Comparison of ENCODE assay signal across 13 cellular contexts in genomic region chr11:67248653-67249052, GRCh38. TPM values are rescaled to one million over a fixed set of nuclear protein-coding genes. Genes with fewer than 3 reads are reported as not detected.
DNase-seq lines count a peak whose midpoint lies in the region; ATAC-seq and TF ChIP-seq lines count a peak whose summit lies in the region.
"Had no signal": no experiment of that assay in that cellular context is flagged by ENCODE, and none has a peak within 500 bp of the region (broad histone marks: within the 10 kb centered on the region; RNA-seq: fewer than 3 reads in every experiment).

No MANE protein-coding gene starts in this region.

- peak; percentile 71 for DNase-seq in Caki2 (ENCODE audit: low read depth)
- peak; percentile 99 for DNase-seq in PC-3
- peak; percentile 26 to 34 for DNase-seq in fibroblast of lung (ENCODE audit: low read depth in 2 of 2)
- DNase-seq in osteoblast (ENCODE audit: insufficient read length, low spot score, missing footprints) = no peak
- DNase-seq in NCI-H2227 (lab: John Stamatoyannopoulos, UW; ENCODE audit: unreplicated experiment) = no peak
- DNase-seq in ascending aorta (ENCODE audit: low spot score in 2 of 2) = no peak
- no peak for DNase-seq in brain microvascular endothelial cell
- DNase-seq: activated effector memory CD4-positive, alpha-beta T cell treated with Interleukin-2 at 50 U/mL for 16 hours; DMS79 treated with DMSO at 0.1 percent for 48 hours; NCI-H526; stimulated activated CD4-positive, alpha-beta T cell treated with anti-CD3 and anti-CD28 coated beads, Interleukin-4, amount 100 ng/mL, for 1 hour; T1000 had no signal

- no peaks in the 10 kb centered on the region for H3K9me2 ChIP-seq in PC-3 (replicated peaks; ENCODE audit: low read length)

- no peaks in the 10 kb centered on the region for H3K9me3 ChIP-seq in PC-3 (ENCODE audit: low read length)
- no peaks in the 10 kb centered on the region for H3K9me3 ChIP-seq in fibroblast of lung (ENCODE audit: control insufficient read depth, insufficient read depth, low read depth, low read length)
- H3K9me3 ChIP-seq in osteoblast (ENCODE audit: low read depth, low read length) = no peaks in the 10 kb centered on the region
- H3K9me3 ChIP-seq in ascending aorta = no peaks in the 10 kb centered on the region

- POLR2A ChIA-PET in PC-3 (lab: Charles Lee; ENCODE audit: unreplicated experiment) = interaction anchor here (0.6 kb wide), 1 partner anchor 130 kb away, joined by 8 read pairs; the partner anchor contains the start of gene KDM2A

- H4K20me1 ChIP-seq in PC-3 (ENCODE audit: low read length) = peaks cover 41% of the 10 kb centered on the region
- no peaks in the 10 kb centered on the region for H4K20me1 ChIP-seq in fibroblast of lung (ENCODE audit: control insufficient read depth, extremely low read depth, insufficient read depth, low read length)
- H4K20me1 ChIP-seq in osteoblast (ENCODE audit: insufficient read depth, low read length) = peaks cover 65% of the 10 kb centered on the region

- no TSS peak for BruUV-seq in PC-3 (replicated peaks; lab: Mats Ljungman, UMichigan)

- peaks cover 8% of the 10 kb centered on the region for H3F3A ChIP-seq in PC-3 (ENCODE audit: low read length, unreplicated experiment)

- in situ Hi-C loops in Caki2 (cut with HindIII; ENCODE audit: low pct_unique_long_range_greater_than_20kb, low sequenced_read_pairs) (no loop called here), brain microvascular endothelial cell (cut with HindIII; ENCODE audit: low pct_ligation_motif_present, low sequenced_read_pairs) (no loop called here)

- CTCF ChIA-PET in PC-3 (lab: Charles Lee) = no interaction called here

- H3K9ac ChIP-seq in PC-3 (ENCODE audit: low read length) (no peak overlapping the region), fibroblast of lung (ENCODE audit: insufficient read depth, low read length) (no peak overlapping the region)

- H3K27ac ChIP-seq in PC-3 (ENCODE audit: low read length) (peak overlapping the region; percentile 78), fibroblast of lung (ENCODE audit: insufficient read depth, low read length) (no peak overlapping the region), osteoblast (ENCODE audit: low read depth, low read length) (peak overlapping the region; percentile 57), ascending aorta (no peak overlapping the region), brain microvascular endothelial cell (no peak overlapping the region)

- intact Hi-C loops in PC-3 (cut with micrococcal nuclease) (loop anchor here (10.0 kb wide), 1 partner anchor 194 kb away; the partner anchor contains the start of gene RHOD), ascending aorta (cut with DNase I) (no loop called here)

- H3K4me1 ChIP-seq in PC-3 (ENCODE audit: insufficient read depth, low read length) (peaks cover 36% of the 10 kb centered on the region), fibroblast of lung (ENCODE audit: control insufficient read depth, extremely low read depth, insufficient read depth, low read length) (peaks cover 6% of the 10 kb centered on the region), osteoblast (ENCODE audit: insufficient read depth, low read length) (peaks cover 18% of the 10 kb centered on the region), ascending aorta (no peaks in the 10 kb centered on the region)

- no peak overlapping the region for H2AFZ ChIP-seq in PC-3 (ENCODE audit: low read length)
- H2AFZ ChIP-seq in fibroblast of lung (ENCODE audit: low read length) = no peak overlapping the region
- H2AFZ ChIP-seq in osteoblast (ENCODE audit: low read length) = no peak overlapping the region

- H3K27me3 ChIP-seq in PC-3 (ENCODE audit: low read length) (no peaks in the 10 kb centered on the region), fibroblast of lung (ENCODE audit: control insufficient read depth, insufficient read depth, low read length) (no peaks in the 10 kb centered on the region), osteoblast (ENCODE audit: insufficient read depth, low read length) (no peaks in the 10 kb centered on the region), ascending aorta (no peaks in the 10 kb centered on the region), brain microvascular endothelial cell (replicated peaks) (no peaks in the 10 kb centered on the region)

- H3K36me3 ChIP-seq in PC-3 (ENCODE audit: low read depth, low read length) (peaks cover 91% of the 10 kb centered on the region), fibroblast of lung (ENCODE audit: control insufficient read depth, insufficient read depth, low read length) (peaks cover 33% of the 10 kb centered on the region), osteoblast (ENCODE audit: insufficient read depth, low read length) (peaks cover 94% of the 10 kb centered on the region), ascending aorta (peaks cover 82 to 97% of the 10 kb centered on the region in 2 donors), brain microvascular endothelial cell (replicated peaks) (peaks cover 95% of the 10 kb centered on the region)

- TF ChIP-seq CTCF in PC-3 (conservative IDR thresholded peaks at IDR 0.05; ENCODE audit: low read depth, low read length) (no peak), fibroblast of lung (conservative IDR thresholded peaks at IDR 0.05 in 1 of 2, IDR thresholded peaks at IDR 0.05 in 1 of 2; ENCODE audit: low read depth in 1 of 2, low read length in 2 of 2) (no peak), osteoblast (IDR thresholded peaks at IDR 0.05; ENCODE audit: extremely low read depth, low read depth, low read length) (no peak), ascending aorta (IDR thresholded peaks at IDR 0.05) (no peak), brain microvascular endothelial cell (IDR thresholded peaks at IDR 0.05; ENCODE audit: low read depth, low read length, missing control alignments) (no peak)

- peaks cover 58% of the 10 kb centered on the region for H3K79me2 ChIP-seq in PC-3 (ENCODE audit: low read length)
- H3K79me2 ChIP-seq in fibroblast of lung (ENCODE audit: control insufficient read depth, insufficient read depth, low read length) = peaks cover 5% of the 10 kb centered on the region
- H3K79me2 ChIP-seq in osteoblast (ENCODE audit: insufficient read depth, low read length) = peaks cover 45% of the 10 kb centered on the region

- H3K4me2 ChIP-seq in PC-3 (ENCODE audit: low read length) (peak overlapping the region; percentile 72), fibroblast of lung (ENCODE audit: extremely low read depth, insufficient read depth, low read length) (no peak overlapping the region), osteoblast (ENCODE audit: insufficient read depth, low read length) (no peak overlapping the region)

- peak; percentile 95 for ATAC-seq in PC-3
- ATAC-seq in GM18511 (IDR thresholded peaks at IDR 0.05; ENCODE audit: unreplicated experiment) = no peak

- H3K4me3 ChIP-seq in PC-3 (ENCODE audit: low read length) = peak overlapping the region; percentile 46
- H3K4me3 ChIP-seq in fibroblast of lung (replicated peaks in 1 of 4; ENCODE audit: control extremely low read depth in 1 of 4, insufficient read depth in 1 of 4, low read depth in 3 of 4, low read length in 4 of 4) = no peak overlapping the region
- no peak overlapping the region for H3K4me3 ChIP-seq in osteoblast (ENCODE audit: insufficient read depth, low read length)
- no peak overlapping the region for H3K4me3 ChIP-seq in ascending aorta
- H3K4me3 ChIP-seq in brain microvascular endothelial cell (ENCODE audit: low read depth, low read length) = no peak overlapping the region

RNA-seq across cellular contexts. Expression of gene GRK2, which starts 17.6 kb away (rescaled TPM):
- 31.7 and 37.1 TPM in 2 replicates for total RNA-seq in Caki2 (2014; rRNA removed; shearing (Covaris generic); ENCODE audit: low replicate concordance)
- total RNA-seq in PC-3 (2014; rRNA removed) = 103 TPM in 2 replicates
- total RNA-seq in fibroblast of lung = 21.6 and 28.9 TPM in 2 replicates
- 20.1 and 26.3 TPM in 2 replicates for polyA plus RNA-seq in fibroblast of lung
- 24.7 and 30.8 TPM in 2 replicates for polyA plus RNA-seq in fibroblast of lung (2012)
- 48.4 and 104 TPM in 2 replicates for polyA minus RNA-seq in fibroblast of lung (ENCODE audit: low replicate concordance)
- total RNA-seq in osteoblast = 21.4 and 23.6 TPM in 2 replicates
- total RNA-seq in ascending aorta = 65.3 TPM

RNA-seq across cellular contexts. Expression of gene ANKRD13D, which starts 40.5 kb away (rescaled TPM):
- total RNA-seq in Caki2 (2014; rRNA removed; shearing (Covaris generic); ENCODE audit: low replicate concordance) = 11.7 and 22.5 TPM in 2 replicates
- total RNA-seq in PC-3 (2014; rRNA removed) (58.9 and 63.9 TPM in 2 replicates), fibroblast of lung (31.8 and 45.4 TPM in 2 replicates), osteoblast (33.0 and 34.4 TPM in 2 replicates), ascending aorta (54.7 TPM)
- 11.5 and 12.9 TPM in 2 replicates for polyA plus RNA-seq in fibroblast of lung
- polyA plus RNA-seq in fibroblast of lung (2012) = 12.7 and 16.8 TPM in 2 replicates
- 16.9 and 22.8 TPM in 2 replicates for polyA minus RNA-seq in fibroblast of lung (ENCODE audit: low replicate concordance)

RNA-seq across cellular contexts. Expression of gene SSH3, which starts 54.7 kb away (rescaled TPM):
- 16.3 and 50.6 TPM in 2 replicates for total RNA-seq in Caki2 (2014; rRNA removed; shearing (Covaris generic); ENCODE audit: low replicate concordance)
- total RNA-seq in PC-3 (2014; rRNA removed) (35.1 and 52.4 TPM in 2 replicates), fibroblast of lung (11.3 and 15.7 TPM in 2 replicates), osteoblast (13.3 and 25.0 TPM in 2 replicates), ascending aorta (30.9 TPM)
- 6.9 and 7.5 TPM in 2 replicates for polyA plus RNA-seq in fibroblast of lung
- 28.9 and 30.6 TPM in 2 replicates for polyA plus RNA-seq in fibroblast of lung (2012)
- polyA minus RNA-seq in fibroblast of lung (ENCODE audit: low replicate concordance) = 15.6 and 18.8 TPM in 2 replicates

Comparison
In these comparisons a context has a peak if more than half of its experiments do, and no peak if none do; other contexts are left out.
1. DNase-seq: peak in Caki2 (single experiment), PC-3 (single experiment) and fibroblast of lung (2 of 2); none in osteoblast (single experiment), NCI-H2227 (single experiment), ascending aorta (0 of 2) and brain microvascular endothelial cell (single experiment).
2. H3K27ac ChIP-seq: peak in PC-3 (single experiment) and osteoblast (single experiment); none in fibroblast of lung (single experiment), ascending aorta (0 of 2) and brain microvascular endothelial cell (single experiment).